ENCODE assay signal across 36 cellular contexts in genomic region chr11:124831897-124832296, GRCh38.
"Had no signal": no experiment of that assay in that cellular context is flagged by ENCODE, and none has a peak within 500 bp of the region (broad histone marks: within the 10 kb centered on the region; RNA-seq: fewer than 3 reads in every experiment).

No MANE protein-coding gene starts in this region.

- DNase-seq: activated B cell treated with CpG ODN at 0.5 μM for 24 hours; activated CD4-positive, alpha-beta memory T cell treated with anti-CD3 and anti-CD28 coated beads, Interleukin-2, amount 10 ng/mL, durations not matched to agents 7 days and 5 days; activated CD4-positive, alpha-beta T cell treated with anti-CD3 and anti-CD28 coated beads for 4 hours; activated CD4-positive, alpha-beta T cell treated with anti-CD3 and anti-CD28 coated beads, Interleukin-2, amount 10 ng/mL, durations not matched to agents 24 days and 14 days; activated CD4-positive, alpha-beta T cell treated with anti-CD3 and anti-CD28 coated beads, Interleukin-2, amount 50 U/mL, for 1 hour; activated CD4-positive, alpha-beta T cell treated with anti-CD3 and anti-CD28 coated beads, Interleukin-2, amount 50 U/mL, for 4 hours; activated CD4-positive, CD25-positive, alpha-beta regulatory T cell treated with anti-CD3 and anti-CD28 coated beads, Interleukin-2, amount 50 U/mL, for 72 hours; activated CD8-positive, alpha-beta memory T cell treated with anti-CD3 and anti-CD28 coated beads for 24 hours; activated CD8-positive, alpha-beta memory T cell treated with anti-CD3 and anti-CD28 coated beads, Interleukin-2, amount 10 ng/mL, durations not matched to agents 7 days and 5 days; activated CD8-positive, alpha-beta memory T cell treated with anti-CD3 and anti-CD28 coated beads, Interleukin-2, amount 50 U/mL, for 48 hours; activated CD8-positive, alpha-beta T cell treated with anti-CD3 and anti-CD28 coated beads, Interleukin-2, amount 10 ng/mL, durations not matched to agents 7 days and 5 days; activated effector memory CD4-positive, alpha-beta T cell treated with Interleukin-2 at 50 U/mL for 16 hours; activated gamma-delta T cell; activated naive CD4-positive, alpha-beta T cell treated with anti-CD3 and anti-CD28 coated beads, Interleukin-2, amount 50 U/mL, for 16 hours; activated naive CD4-positive, alpha-beta T cell treated with Interleukin-2 at 50 U/mL for 16 hours; activated naive CD8-positive, alpha-beta T cell treated with anti-CD3 and anti-CD28 coated beads, Interleukin-2, amount 10 ng/mL, durations not matched to agents 7 days and 5 days; activated naive CD8-positive, alpha-beta T cell treated with anti-CD3 and anti-CD28 coated beads, Interleukin-2, amount 50 U/mL, for 24 hours; activated T-cell treated with anti-CD3 and anti-CD28 coated beads, Interleukin-2, amount 50 U/mL, for 24 hours; activated T-cell treated with anti-CD3 and anti-CD28 coated beads, Interleukin-2, amount 50 U/mL, for 48 hours; amygdala; anterior cingulate cortex; cerebellar nuclear complex; T-helper 1 cell; T-helper 2 cell; T-helper 9 cell had no signal

- H3K4me3 Mint-ChIP-seq: activated B cell treated with CpG ODN at 0.5 μM for 24 hours; activated CD4-positive, alpha-beta memory T cell treated with anti-CD3 and anti-CD28 coated beads, Interleukin-2, amount 10 ng/mL, durations not matched to agents 7 days and 5 days; activated CD4-positive, alpha-beta T cell treated with anti-CD3 and anti-CD28 coated beads, Interleukin-2, amount 10 ng/mL, durations not matched to agents 24 days and 14 days; activated CD8-positive, alpha-beta memory T cell treated with anti-CD3 and anti-CD28 coated beads, Interleukin-2, amount 10 ng/mL, durations not matched to agents 7 days and 5 days; activated CD8-positive, alpha-beta T cell treated with anti-CD3 and anti-CD28 coated beads, Interleukin-2, amount 10 ng/mL, durations not matched to agents 7 days and 5 days; activated naive CD8-positive, alpha-beta T cell; activated naive CD8-positive, alpha-beta T cell treated with anti-CD3 and anti-CD28 coated beads, Interleukin-2, amount 10 ng/mL, durations not matched to agents 7 days and 5 days; activated naive CD8-positive, alpha-beta T cell treated with anti-CD3 and anti-CD28 coated beads, Interleukin-2, amount 50 U/mL, for 24 hours; activated T-cell treated with anti-CD3 and anti-CD28 coated beads, Interleukin-2, amount 50 U/mL, for 24 hours; brain; central memory CD8-positive, alpha-beta T cell; T-helper 1 cell treated with Interleukin-12 subunit alpha and Interleukin-12 subunit beta and Interleukin-4 antibody, amounts not matched to agents 30 μg/mL and 1 μg/mL, for 36 hours; T-helper 2 cell treated with Interferon-gamma antibody and Interleukin-4, amounts not matched to agents 5 μg/mL and 100 μg/mL, for 36 hours had no signal

- H3K4me3 ChIP-seq: ascending aorta, cardiac muscle cell had no signal

- H3K9me3 ChIP-seq: ascending aorta had no signal

- H3K27ac Mint-ChIP-seq: activated B cell treated with CpG ODN at 0.5 μM for 24 hours; activated CD4-positive, alpha-beta memory T cell treated with anti-CD3 and anti-CD28 coated beads, Interleukin-2, amount 10 ng/mL, durations not matched to agents 7 days and 5 days; activated CD4-positive, alpha-beta T cell treated with anti-CD3 and anti-CD28 coated beads, Interleukin-2, amount 10 ng/mL, durations not matched to agents 24 days and 14 days; activated CD8-positive, alpha-beta memory T cell treated with anti-CD3 and anti-CD28 coated beads, Interleukin-2, amount 10 ng/mL, durations not matched to agents 7 days and 5 days; activated CD8-positive, alpha-beta T cell treated with anti-CD3 and anti-CD28 coated beads, Interleukin-2, amount 10 ng/mL, durations not matched to agents 7 days and 5 days; activated naive CD8-positive, alpha-beta T cell; activated naive CD8-positive, alpha-beta T cell treated with anti-CD3 and anti-CD28 coated beads, Interleukin-2, amount 10 ng/mL, durations not matched to agents 7 days and 5 days; activated naive CD8-positive, alpha-beta T cell treated with anti-CD3 and anti-CD28 coated beads, Interleukin-2, amount 50 U/mL, for 24 hours; activated T-cell treated with anti-CD3 and anti-CD28 coated beads, Interleukin-2, amount 50 U/mL, for 24 hours; activated T-helper 2 cell treated with anti-CD3 and anti-CD28 coated beads, Interferon-gamma antibody, Interleukin-2, Interleukin-4, amounts not matched to agents 10 μg/mL and 5 μg/mL and 100 μg/mL, durations not matched to agents 14 hours and 24 hours and 36 hours; brain; T-helper 1 cell treated with Interleukin-12 subunit alpha and Interleukin-12 subunit beta and Interleukin-4 antibody, amounts not matched to agents 30 μg/mL and 1 μg/mL, for 36 hours; T-helper 2 cell treated with Interferon-gamma antibody and Interleukin-4, amounts not matched to agents 5 μg/mL and 100 μg/mL, for 36 hours had no signal

- H3K27ac ChIP-seq: ascending aorta, cardiac muscle cell, VCaP had no signal

- H3K36me3 ChIP-seq: ascending aorta, cardiac muscle cell had no signal

- FAIRE-seq: bronchial epithelial cell, TTC549 had no signal

- H3K9me3 Mint-ChIP-seq: activated B cell treated with CpG ODN at 0.5 μM for 24 hours; activated CD4-positive, alpha-beta memory T cell treated with anti-CD3 and anti-CD28 coated beads, Interleukin-2, amount 10 ng/mL, durations not matched to agents 7 days and 5 days; activated CD4-positive, alpha-beta T cell treated with anti-CD3 and anti-CD28 coated beads, Interleukin-2, amount 10 ng/mL, durations not matched to agents 24 days and 14 days; activated naive CD8-positive, alpha-beta T cell treated with anti-CD3 and anti-CD28 coated beads, Interleukin-2, amount 10 ng/mL, durations not matched to agents 7 days and 5 days; activated naive CD8-positive, alpha-beta T cell treated with anti-CD3 and anti-CD28 coated beads, Interleukin-2, amount 50 U/mL, for 24 hours; activated T-cell treated with anti-CD3 and anti-CD28 coated beads, Interleukin-2, amount 50 U/mL, for 24 hours; activated T-helper 2 cell treated with anti-CD3 and anti-CD28 coated beads, Interferon-gamma antibody, Interleukin-2, Interleukin-4, amounts not matched to agents 10 μg/mL and 5 μg/mL and 100 μg/mL, durations not matched to agents 14 hours and 24 hours and 36 hours; central memory CD8-positive, alpha-beta T cell; T-helper 1 cell treated with Interleukin-12 subunit alpha and Interleukin-12 subunit beta and Interleukin-4 antibody, amounts not matched to agents 30 μg/mL and 1 μg/mL, for 36 hours; T-helper 2 cell treated with Interferon-gamma antibody and Interleukin-4, amounts not matched to agents 5 μg/mL and 100 μg/mL, for 36 hours had no signal

- ATAC-seq: activated CD8-positive, alpha-beta memory T cell treated with anti-CD3 and anti-CD28 coated beads, Interleukin-2, amount 10 ng/mL, durations not matched to agents 7 days and 5 days; activated CD8-positive, alpha-beta T cell treated with anti-CD3 and anti-CD28 coated beads, Interleukin-2, amount 10 ng/mL, durations not matched to agents 7 days and 5 days; activated naive CD8-positive, alpha-beta T cell treated with anti-CD3 and anti-CD28 coated beads, Interleukin-2, amount 50 U/mL, for 24 hours had no signal

- H3K27me3 ChIP-seq: ascending aorta had no signal

- H3K36me3 Mint-ChIP-seq: activated CD8-positive, alpha-beta memory T cell treated with anti-CD3 and anti-CD28 coated beads, Interleukin-2, amount 10 ng/mL, durations not matched to agents 7 days and 5 days; activated naive CD8-positive, alpha-beta T cell treated with anti-CD3 and anti-CD28 coated beads, Interleukin-2, amount 10 ng/mL, durations not matched to agents 7 days and 5 days; brain had no signal
